ENCODE assay signal across 1 cellular context in genomic region chr3:171311784-171312183, GRCh38.
TF ChIP-seq lines count a peak whose summit lies in the region.

No MANE protein-coding gene starts in this region.

TF ChIP-seq in WTC11, 78 proteins besides CTCF, POLR2A, EP300 and RAD21 (continued from another document):
- TF ChIP-seq ZBTB43 (CRISPR knock-in tag; IDR thresholded peaks at IDR 0.05) (no peak), ZNF416 (CRISPR knock-in tag; IDR thresholded peaks at IDR 0.05) (no peak), ZNF532 (CRISPR knock-in tag; IDR thresholded peaks at IDR 0.05; ENCODE audit: borderline replicate concordance) (no peak), TEAD4 (CRISPR knock-in tag; IDR thresholded peaks at IDR 0.05) (no peak)
TF ChIP-seq in WTC11: peak in this region for 0.
